8 cellular contexts compared by ENCODE assay signal in the genomic region with DNA sequence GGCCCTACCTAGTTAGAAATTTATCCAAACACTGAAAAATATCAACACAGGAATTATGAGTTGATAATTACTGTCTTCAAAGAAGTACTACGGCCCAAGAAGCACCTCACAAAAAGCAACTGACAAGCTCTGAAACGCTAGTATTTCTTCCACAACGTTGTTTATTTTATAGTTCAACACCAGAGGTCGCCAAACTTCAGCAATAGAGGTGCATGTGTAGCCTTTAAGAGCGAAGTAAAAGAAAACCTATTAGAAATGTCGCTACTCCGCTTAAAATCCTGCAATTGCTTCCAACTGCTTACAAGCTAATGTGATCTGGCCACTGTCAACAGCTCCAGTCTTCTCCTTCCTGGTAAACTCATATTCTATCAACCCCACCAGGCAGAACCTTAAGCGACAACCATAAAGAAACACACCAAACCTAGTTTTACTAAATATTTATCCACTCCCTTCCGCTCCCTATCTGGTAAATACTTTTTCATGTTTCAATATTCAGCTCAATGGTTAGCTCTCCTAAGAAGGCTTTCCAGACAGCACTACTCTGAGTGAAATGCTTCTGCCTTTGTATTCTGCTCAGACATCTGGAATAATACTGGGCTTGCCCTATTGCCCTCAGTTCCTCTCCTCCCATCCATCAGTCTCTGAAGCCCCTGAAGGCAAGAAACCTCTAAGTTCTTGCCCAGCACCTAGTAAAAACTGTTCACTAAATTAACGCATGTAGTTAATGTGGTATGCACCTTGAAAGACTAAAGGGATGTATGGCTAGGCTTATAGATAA.
DNase-seq lines count a peak whose midpoint lies in the region; ATAC-seq and TF ChIP-seq lines count a peak whose summit lies in the region.

No MANE protein-coding gene starts in this region.

- DNase-seq in activated CD8-positive, alpha-beta memory T cell treated with anti-CD3 and anti-CD28 coated beads, Interleukin-2, amount 10 ng/mL, durations not matched to agents 7 days and 5 days, result peak; percentile 52
- DNase-seq in activated CD8-positive, alpha-beta memory T cell treated with anti-CD3 and anti-CD28 coated beads, Interleukin-2, amount 50 U/mL, for 48 hours, result no peak
- DNase-seq in NOMO-1 (lab: John Stamatoyannopoulos, UW; ENCODE audit: unreplicated experiment in 2 of 2) (peak; percentile 35 to 67), heart left ventricle (peak in 2 of 5 donors; percentile 30 to 45), putamen (ENCODE audit: low spot score) (peak; percentile 61), GF-D8 (lab: John Stamatoyannopoulos, UW) (no peak)
- DNase-seq in activated naive CD8-positive, alpha-beta T cell treated with anti-CD3 and anti-CD28 coated beads for 36 hours, result peak; percentile 19

- H3K4me3 Mint-ChIP-seq in activated CD8-positive, alpha-beta memory T cell treated with anti-CD3 and anti-CD28 coated beads, Interleukin-2, amount 10 ng/mL, durations not matched to agents 7 days and 5 days, result no peak overlapping the region
- no peak overlapping the region for H3K4me3 Mint-ChIP-seq in activated naive CD8-positive, alpha-beta T cell treated with anti-CD3 and anti-CD28 coated beads for 36 hours

- H3K9me3 ChIP-seq in heart left ventricle, result peaks cover 0 to 21% (median 4%) of the 10 kb centered on the region in 12 donors

- H3K27me3 Mint-ChIP-seq in activated CD8-positive, alpha-beta memory T cell treated with anti-CD3 and anti-CD28 coated beads, Interleukin-2, amount 10 ng/mL, durations not matched to agents 7 days and 5 days, result no peaks in the 10 kb centered on the region
- H3K27me3 Mint-ChIP-seq in activated naive CD8-positive, alpha-beta T cell treated with anti-CD3 and anti-CD28 coated beads for 36 hours, result no peaks in the 10 kb centered on the region

- intact Hi-C loops in heart left ventricle (cut with DNase I), result loop anchor here (1.0 to 10.0 kb wide), 12 partner anchors 200 to 663 kb away; a partner anchor contains a TSS

- no peak overlapping the region for H3K27ac Mint-ChIP-seq in activated CD8-positive, alpha-beta memory T cell treated with anti-CD3 and anti-CD28 coated beads, Interleukin-2, amount 10 ng/mL, durations not matched to agents 7 days and 5 days
- no peak overlapping the region for H3K27ac Mint-ChIP-seq in activated naive CD8-positive, alpha-beta T cell treated with anti-CD3 and anti-CD28 coated beads for 36 hours

- TF ChIP-seq CTCF in heart left ventricle (IDR thresholded peaks at IDR 0.05), result peak; percentile 36 to 84 (median 78)

- CTCF ChIA-PET in activated CD8-positive, alpha-beta memory T cell treated with anti-CD3 and anti-CD28 coated beads, Interleukin-2, amount 10 ng/mL, durations not matched to agents 7 days and 5 days (lab: Charles Lee), result interaction anchor here (0.6 to 2.1 kb wide), 21 partner anchors 9 to 667 kb away, joined by 3 to 16 read pairs (median 3); no protein-coding TSS in a partner anchor

- 25 to 35% (median 33%) methylated on average over 10 of the region's 10 CpGs for WGBS in heart left ventricle, 4 donors

- no peak for TF ChIP-seq POLR2A in heart left ventricle (IDR thresholded peaks at IDR 0.05)

- H3K36me3 Mint-ChIP-seq in activated CD8-positive, alpha-beta memory T cell treated with anti-CD3 and anti-CD28 coated beads, Interleukin-2, amount 10 ng/mL, durations not matched to agents 7 days and 5 days, result peaks cover 29% of the 10 kb centered on the region
- peaks cover 28% of the 10 kb centered on the region for H3K36me3 Mint-ChIP-seq in activated naive CD8-positive, alpha-beta T cell treated with anti-CD3 and anti-CD28 coated beads for 36 hours

- H3K4me1 ChIP-seq in heart left ventricle, result peaks cover 0 to 11% (median 7%) of the 10 kb centered on the region in 12 donors

- no peaks in the 10 kb centered on the region for H3K9me3 Mint-ChIP-seq in activated CD8-positive, alpha-beta memory T cell treated with anti-CD3 and anti-CD28 coated beads, Interleukin-2, amount 10 ng/mL, durations not matched to agents 7 days and 5 days (ENCODE audit: low read depth)
- peaks cover 5% of the 10 kb centered on the region for H3K9me3 Mint-ChIP-seq in activated naive CD8-positive, alpha-beta T cell treated with anti-CD3 and anti-CD28 coated beads for 36 hours

- H3K27me3 ChIP-seq in heart left ventricle, result no peaks in the 10 kb centered on the region

- H3K4me3 ChIP-seq in heart left ventricle, result no peak overlapping the region

- H3K27ac ChIP-seq in heart left ventricle, result no peak overlapping the region

- peaks cover 7% of the 10 kb centered on the region for H3K4me1 Mint-ChIP-seq in activated CD8-positive, alpha-beta memory T cell treated with anti-CD3 and anti-CD28 coated beads, Interleukin-2, amount 10 ng/mL, durations not matched to agents 7 days and 5 days
- H3K4me1 Mint-ChIP-seq in activated naive CD8-positive, alpha-beta T cell treated with anti-CD3 and anti-CD28 coated beads for 36 hours, result peaks cover 13% of the 10 kb centered on the region

- ATAC-seq in activated CD8-positive, alpha-beta memory T cell treated with anti-CD3 and anti-CD28 coated beads, Interleukin-2, amount 10 ng/mL, durations not matched to agents 7 days and 5 days, result peak; percentile 68
- ATAC-seq in HG03432 (IDR thresholded peaks at IDR 0.05; ENCODE audit: unreplicated experiment) (peak; percentile 65), heart left ventricle (peak; percentile 64 to 81 (median 74))

- peaks cover 0 to 18% (median 12%) of the 10 kb centered on the region in 9 donors for H3K36me3 ChIP-seq in heart left ventricle

Comparison
In these comparisons a context has a peak if more than half of its experiments do, and no peak if none do; other contexts are left out.
1. DNase-seq: peak in activated CD8-positive, alpha-beta memory T cell treated with anti-CD3 and anti-CD28 coated beads, Interleukin-2, amount 10 ng/mL, durations not matched to agents 7 days and 5 days (single experiment), NOMO-1 (2 of 2), activated naive CD8-positive, alpha-beta T cell treated with anti-CD3 and anti-CD28 coated beads for 36 hours (single experiment) and putamen (single experiment); none in activated CD8-positive, alpha-beta memory T cell treated with anti-CD3 and anti-CD28 coated beads, Interleukin-2, amount 50 U/mL, for 48 hours (single experiment) and GF-D8 (single experiment).
2. Peak in every context shown above with its lines, with median percentiles within 50 percentile points of each other: ATAC-seq.